ENCODE assay signal across 9 cellular contexts in the genomic region with DNA sequence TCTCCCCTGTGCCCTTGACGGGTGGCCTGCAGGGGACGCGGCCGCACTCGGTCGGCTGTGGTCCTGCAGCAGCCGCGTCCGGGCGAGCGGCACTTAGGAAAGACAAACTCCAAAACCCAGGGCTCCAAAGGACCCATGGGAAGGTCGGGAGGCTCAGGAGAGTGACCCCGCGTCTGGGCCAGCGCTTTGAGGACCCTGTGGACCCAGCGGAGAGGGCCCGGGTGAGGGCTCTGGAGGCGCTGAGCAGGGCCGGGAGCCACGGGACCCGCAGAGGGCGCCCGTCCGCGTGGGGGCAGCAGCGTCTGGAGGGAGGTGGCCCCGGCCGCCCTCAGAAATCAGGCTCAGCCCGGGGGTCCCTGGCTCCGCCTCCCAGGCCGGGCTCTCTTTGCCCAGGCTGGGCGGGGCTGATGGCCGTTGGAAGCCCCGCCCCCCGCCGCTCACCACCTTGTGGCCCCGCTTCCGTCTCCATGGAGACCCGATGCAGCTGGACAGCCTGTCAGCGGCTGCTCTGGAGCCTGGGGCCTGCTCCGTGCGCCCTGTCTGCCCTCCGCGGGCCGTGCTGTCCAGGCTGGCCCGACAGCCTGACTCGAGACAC. TPM values are rescaled to one million over a fixed set of nuclear protein-coding genes. Genes with fewer than 3 reads are reported as not detected.
DNase-seq lines count a peak whose midpoint lies in the region; ATAC-seq and TF ChIP-seq lines count a peak whose summit lies in the region.
"Had no signal": no experiment of that assay in that cellular context is flagged by ENCODE, and none has a peak within 500 bp of the region (broad histone marks: within the 10 kb centered on the region; RNA-seq: fewer than 3 reads in every experiment).

No MANE protein-coding gene starts in this region.

- H2AFZ ChIP-seq in SK-N-SH (ENCODE audit: low read depth) = no peak overlapping the region
- peak overlapping the region; percentile 26 for H2AFZ ChIP-seq in trophoblast cell (ENCODE audit: insufficient read depth, low read length, poor library complexity)

- H3F3A ChIP-seq in SK-N-SH (replicated peaks; ENCODE audit: insufficient read depth) = no peaks in the 10 kb centered on the region

- no peak for TF ChIP-seq RAD21 in SK-N-SH (IDR thresholded peaks at IDR 0.05; ENCODE audit: low read length)

- TF ChIP-seq EP300 in SK-N-SH (IDR thresholded peaks at IDR 0.05; ENCODE audit: borderline replicate concordance in 1 of 2, low read depth in 1 of 2, low read length in 1 of 2) = no peak

- ATAC-seq in activated CD4-positive, alpha-beta T cell treated with anti-CD3 and anti-CD28 coated beads for 36 hours = peak; percentile 68
- no peak for ATAC-seq in HG02840 (IDR thresholded peaks at IDR 0.05; ENCODE audit: low FRiP score, unreplicated experiment)
- no peak for ATAC-seq in GM19397 (IDR thresholded peaks at IDR 0.05; ENCODE audit: unreplicated experiment)
- no peak for ATAC-seq in HG03025 (IDR thresholded peaks at IDR 0.05; ENCODE audit: low FRiP score, unreplicated experiment)

- no peak overlapping the region for H2AK5ac ChIP-seq in trophoblast cell (ENCODE audit: low read length)

- H3K4me3 Mint-ChIP-seq in activated CD4-positive, alpha-beta T cell treated with anti-CD3 and anti-CD28 coated beads for 36 hours = no peak overlapping the region

- no peaks in the 10 kb centered on the region for H3K79me1 ChIP-seq in trophoblast cell (ENCODE audit: low read length)

- H3K27ac Mint-ChIP-seq in activated CD4-positive, alpha-beta T cell treated with anti-CD3 and anti-CD28 coated beads for 36 hours = no peak overlapping the region

- H3K4me2 ChIP-seq in SK-N-SH (no peak overlapping the region), trophoblast cell (ENCODE audit: low read length) (peak overlapping the region; percentile 62)

- H3K27me3 ChIP-seq in SK-N-SH (ENCODE audit: insufficient read depth) (no peaks in the 10 kb centered on the region; the same call in 1 of the 2 replicates), trophoblast cell (ENCODE audit: insufficient read depth, low read length) (no peaks in the 10 kb centered on the region)

- H3K4me1 ChIP-seq in SK-N-SH (ENCODE audit: control insufficient read depth in 1 of 2, insufficient read depth in 2 of 2, low read depth in 1 of 2, low read length in 1 of 2) = peaks cover 0 to 16% of the 10 kb centered on the region in 2 experiments; a peak in 1 of 4 replicates
- peaks cover 0 to 7% of the 10 kb centered on the region in 2 experiments for H3K4me1 ChIP-seq in trophoblast cell (ENCODE audit: control insufficient read depth in 1 of 2, insufficient read depth in 2 of 2, low read length in 2 of 2)

- no peak overlapping the region for H2BK12ac ChIP-seq in trophoblast cell (ENCODE audit: low read length)

- peak overlapping the region; percentile 20 for H4K8ac ChIP-seq in trophoblast cell (ENCODE audit: low read depth, low read length)

- H3K4me3 ChIP-seq in SK-N-SH (ENCODE audit: low read depth in 2 of 2, low read length in 1 of 2) (peak overlapping the region in 1 of 2 experiments; percentile 30; a peak in 2 of 4 replicates), fibroblast of the aortic adventitia (ENCODE audit: low read depth, low read length) (peak overlapping the region; percentile 47), trophoblast cell (ENCODE audit: low read depth, low read length) (peak overlapping the region; percentile 40)

- no peak overlapping the region for H3K14ac ChIP-seq in trophoblast cell (ENCODE audit: low read length)

- no peak for TF ChIP-seq CTCF in SK-N-SH (IDR thresholded peaks at IDR 0.05)
- peak; percentile 19 for TF ChIP-seq CTCF in fibroblast of the aortic adventitia (IDR thresholded peaks at IDR 0.05; ENCODE audit: insufficient read depth, low read length)

- peaks cover 9% of the 10 kb centered on the region for H3K27me3 Mint-ChIP-seq in activated CD4-positive, alpha-beta T cell treated with anti-CD3 and anti-CD28 coated beads for 36 hours

- H3K4me1 Mint-ChIP-seq in activated CD4-positive, alpha-beta T cell treated with anti-CD3 and anti-CD28 coated beads for 36 hours = no peaks in the 10 kb centered on the region

- DNase-seq in activated CD4-positive, alpha-beta T cell treated with anti-CD3 and anti-CD28 coated beads for 36 hours = peak; percentile 41
- no peak for DNase-seq in activated CD4-positive, alpha-beta T cell treated with anti-CD3 and anti-CD28 coated beads for 4 hours
- peak; percentile 93 for DNase-seq in SK-N-SH
- no peak for DNase-seq in fibroblast of the aortic adventitia (ENCODE audit: low read depth)
- peak in 1 of 2 donors; percentile 50 for DNase-seq in trophoblast cell
- DNase-seq: DND-41 had no signal

- no peaks in the 10 kb centered on the region for H3K9me3 Mint-ChIP-seq in activated CD4-positive, alpha-beta T cell treated with anti-CD3 and anti-CD28 coated beads for 36 hours (ENCODE audit: low read depth)

- H3K36me3 ChIP-seq in SK-N-SH (replicated peaks in 1 of 2; ENCODE audit: control insufficient read depth in 1 of 2, insufficient read depth in 2 of 2, low read length in 1 of 2) (no peaks in the 10 kb centered on the region), trophoblast cell (ENCODE audit: control insufficient read depth in 1 of 2, insufficient read depth in 2 of 2, low read length in 2 of 2) (no peaks in the 10 kb centered on the region)

- H3K23ac ChIP-seq in trophoblast cell (ENCODE audit: low read length) = no peak overlapping the region

- CTCF ChIA-PET in activated CD4-positive, alpha-beta T cell treated with anti-CD3 and anti-CD28 coated beads for 36 hours (lab: Charles Lee) = no interaction called here
- CTCF ChIA-PET in SK-N-SH (lab: Yijun Ruan, JAX) = interaction anchor here (0.6 to 9.4 kb wide), 2 partner anchors 14 to 972 kb away, joined by 3 to 120 read pairs; no protein-coding TSS in a partner anchor

- no peaks in the 10 kb centered on the region for H3K9me3 ChIP-seq in SK-N-SH
- H3K9me3 ChIP-seq in trophoblast cell (ENCODE audit: insufficient read depth, low read depth, low read length) = no peaks in the 10 kb centered on the region

- H3K36me3 Mint-ChIP-seq in activated CD4-positive, alpha-beta T cell treated with anti-CD3 and anti-CD28 coated beads for 36 hours (ENCODE audit: low read depth) = no peaks in the 10 kb centered on the region

- H3K79me2 ChIP-seq in SK-N-SH (ENCODE audit: insufficient read depth) (no peaks in the 10 kb centered on the region), trophoblast cell (ENCODE audit: control insufficient read depth, insufficient read depth, low read length, poor library complexity) (no peaks in the 10 kb centered on the region)

- intact Hi-C loops in activated CD4-positive, alpha-beta T cell treated with anti-CD3 and anti-CD28 coated beads for 36 hours (cut with DNase I, micrococcal nuclease) = no loop called here

- no peak overlapping the region for H4K91ac ChIP-seq in trophoblast cell (ENCODE audit: low read depth, low read length)

- no peaks in the 10 kb centered on the region for H3K9me2 ChIP-seq in SK-N-SH

- no peak overlapping the region for H3K27ac ChIP-seq in SK-N-SH (ENCODE audit: low read depth in 2 of 2, low read length in 1 of 2)
- no peak overlapping the region for H3K27ac ChIP-seq in trophoblast cell (ENCODE audit: low read depth, low read length)

- H2BK120ac ChIP-seq in trophoblast cell (ENCODE audit: insufficient read depth, low read length, poor library complexity) = no peak overlapping the region

- POLR2A ChIA-PET in activated CD4-positive, alpha-beta T cell treated with anti-CD3 and anti-CD28 coated beads for 36 hours (lab: Charles Lee) = no interaction called here
- POLR2A ChIA-PET in SK-N-SH (lab: Yijun Ruan, JAX) = no interaction called here

- H3K18ac ChIP-seq in trophoblast cell (ENCODE audit: low read length) = no peak overlapping the region

- H2BK5ac ChIP-seq in trophoblast cell (ENCODE audit: low read depth, low read length, poor library complexity) = no peak overlapping the region

- no peaks in the 10 kb centered on the region for H4K20me1 ChIP-seq in SK-N-SH (ENCODE audit: insufficient read depth)

- no peak overlapping the region for H4K12ac ChIP-seq in trophoblast cell (ENCODE audit: low read depth, low read length)

- 52% methylated on average over 21 of the region's 47 CpGs for WGBS in SK-N-SH (ENCODE audit: low lambda C conversion rate)
- WGBS in trophoblast cell (ENCODE audit: extremely low coverage, insufficient coverage, insufficient read length) = no CpG with 5 or more reads among the region's 47 CpGs

- H3K9ac ChIP-seq in SK-N-SH = no peak overlapping the region
- no peak overlapping the region for H3K9ac ChIP-seq in trophoblast cell (ENCODE audit: low read length)

- no peak overlapping the region for H3K4ac ChIP-seq in trophoblast cell (ENCODE audit: low read depth, low read length)

TF ChIP-seq in SK-N-SH, 30 proteins besides CTCF, POLR2A, EP300 and RAD21:
- peak; percentile 50; the same call in 1 of the 2 replicates for TF ChIP-seq MXI1 (IDR thresholded peaks at IDR 0.05; ENCODE audit: low read depth, low read length)
- TF ChIP-seq GABPA (IDR thresholded peaks at IDR 0.05; ENCODE audit: low read depth) = no peak

RNA-seq across cellular contexts. Expression of gene RPL32, which starts 34.6 kb away (rescaled TPM):
- 1,000 to 10,000 TPM; 2,842 to 4,727 TPM for total RNA-seq in activated CD4-positive, alpha-beta T cell treated with anti-CD3 and anti-CD28 coated beads for 36 hours
- 2,077 and 2,311 TPM in 2 replicates for polyA plus RNA-seq in SK-N-SH (2012; rRNA removed)
- 2,462 and 2,641 TPM in 2 replicates for polyA plus RNA-seq in SK-N-SH (2012; cell fraction: cytosol; rRNA removed)
- 576 and 604 TPM in 2 replicates for polyA plus RNA-seq in SK-N-SH (2012; cell fraction: nucleus; rRNA removed)
- total RNA-seq in fibroblast of the aortic adventitia (ENCODE audit: low replicate concordance) = 213 and 1,353 TPM in 2 replicates
- 1,121 and 1,210 TPM in 2 replicates for polyA plus RNA-seq in trophoblast cell (2013)

Comparison
In these comparisons a context has a peak if more than half of its experiments do, and no peak if none do; other contexts are left out.
1. DNase-seq: peak in activated CD4-positive, alpha-beta T cell treated with anti-CD3 and anti-CD28 coated beads for 36 hours (single experiment) and SK-N-SH (single experiment); none in activated CD4-positive, alpha-beta T cell treated with anti-CD3 and anti-CD28 coated beads for 4 hours (0 of 2) and fibroblast of the aortic adventitia (single experiment).